Comparison of ENCODE assay signal across 8 cellular contexts in the genomic region with DNA sequence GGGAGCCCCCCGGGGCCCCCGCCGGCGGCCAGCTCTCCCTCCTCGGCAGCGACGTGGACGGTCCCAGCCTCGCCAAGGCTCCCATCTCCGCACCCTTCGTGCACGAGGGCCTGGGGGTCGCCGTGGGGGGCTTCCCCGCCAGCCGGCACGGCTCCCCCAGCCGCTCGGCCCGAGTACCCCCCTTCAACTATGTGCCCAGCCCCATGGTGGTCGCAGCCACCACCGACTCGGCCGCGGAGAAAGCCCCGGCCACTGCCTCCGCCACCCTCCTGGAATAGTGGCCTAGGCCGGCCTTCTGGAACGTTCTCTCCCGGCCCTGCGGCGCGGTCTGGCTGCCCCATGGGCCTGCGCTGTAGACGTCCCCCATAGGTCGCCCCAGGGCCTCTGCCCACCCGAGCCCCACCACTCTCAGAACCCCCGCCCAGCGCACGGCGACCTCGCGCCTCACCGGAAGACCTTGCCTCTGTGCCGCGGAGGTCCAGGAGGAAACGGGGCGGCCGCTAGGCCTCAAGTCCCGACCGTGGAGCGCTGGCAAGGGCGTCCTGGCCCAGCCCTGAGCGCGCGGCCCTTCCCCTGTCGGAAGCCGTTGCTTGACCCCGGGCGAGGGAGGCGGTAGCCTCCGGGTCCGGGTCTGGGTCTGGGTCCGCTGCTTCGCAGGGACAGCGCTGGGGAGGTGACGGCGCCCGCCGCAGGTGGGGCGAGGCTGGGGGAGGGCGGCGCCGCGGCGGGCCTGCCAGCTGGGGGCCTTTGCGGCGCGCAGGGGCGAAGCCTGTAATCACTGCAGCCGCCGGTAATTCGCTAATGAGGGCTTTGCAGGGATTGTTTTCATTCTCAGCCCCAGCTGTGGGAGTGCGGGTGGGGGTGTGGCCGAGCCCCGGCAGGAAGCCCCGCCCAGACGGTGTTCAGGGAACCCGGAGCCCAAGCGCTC. TPM values are rescaled to one million over a fixed set of nuclear protein-coding genes. Genes with fewer than 3 reads are reported as not detected.
DNase-seq lines count a peak whose midpoint lies in the region; ATAC-seq lines count a peak whose summit lies in the region.

No MANE protein-coding gene starts in this region.

- peak overlapping the region; percentile 50 for H3K4me3 Mint-ChIP-seq in activated naive CD8-positive, alpha-beta T cell treated with anti-CD3 and anti-CD28 coated beads for 36 hours

- ATAC-seq in GM19023 (IDR thresholded peaks at IDR 0.05; ENCODE audit: unreplicated experiment): no peak
- no peak for ATAC-seq in HG03565 (IDR thresholded peaks at IDR 0.05; ENCODE audit: unreplicated experiment)

- H3K9me3 Mint-ChIP-seq in activated naive CD8-positive, alpha-beta T cell treated with anti-CD3 and anti-CD28 coated beads for 36 hours: no peaks in the 10 kb centered on the region

- no peaks in the 10 kb centered on the region for H3K9me3 ChIP-seq in iPS-18a (ENCODE audit: control insufficient read depth, low read depth, low read length)

- peaks cover 87% of the 10 kb centered on the region for H3K27me3 ChIP-seq in iPS-18a (ENCODE audit: control insufficient read depth, insufficient read depth, low read length)

- H3K4me3 ChIP-seq in iPS-18a (ENCODE audit: low read length): peak overlapping the region; percentile 35

- no peaks in the 10 kb centered on the region for H3K36me3 ChIP-seq in iPS-18a (ENCODE audit: control insufficient read depth, low read depth, low read length)

- peaks cover 18% of the 10 kb centered on the region for H3K27me3 Mint-ChIP-seq in activated naive CD8-positive, alpha-beta T cell treated with anti-CD3 and anti-CD28 coated beads for 36 hours

- DNase-seq in HCEC 1CT: peak; percentile 0
- peak; percentile 60 for DNase-seq in RPMI7951 (ENCODE audit: low read depth)
- peak; percentile 71 for DNase-seq in activated naive CD8-positive, alpha-beta T cell treated with anti-CD3 and anti-CD28 coated beads for 36 hours
- DNase-seq in stimulated activated CD4-positive, alpha-beta T cell treated with anti-CD3 and anti-CD28 coated beads, Interleukin-1b, Interleukin-23, amount 100 ng/mL, for 48 hours: peak; percentile 59
- DNase-seq in cortex of kidney (lab: John Stamatoyannopoulos, UW): no peak

- H3K4me1 ChIP-seq in iPS-18a (ENCODE audit: control insufficient read depth, low read depth, low read length): no peaks in the 10 kb centered on the region

- H3K9ac ChIP-seq in iPS-18a (ENCODE audit: low read length): no peak overlapping the region

- peaks cover 2% of the 10 kb centered on the region for H3K4me1 Mint-ChIP-seq in activated naive CD8-positive, alpha-beta T cell treated with anti-CD3 and anti-CD28 coated beads for 36 hours

- no peaks in the 10 kb centered on the region for H3K36me3 Mint-ChIP-seq in activated naive CD8-positive, alpha-beta T cell treated with anti-CD3 and anti-CD28 coated beads for 36 hours

- H3K27ac ChIP-seq in iPS-18a (ENCODE audit: low read length): no peak overlapping the region

- no peak overlapping the region for H3K27ac Mint-ChIP-seq in activated naive CD8-positive, alpha-beta T cell treated with anti-CD3 and anti-CD28 coated beads for 36 hours

RNA-seq across cellular contexts. Expression of a gene that starts 8.8 kb away (rescaled TPM):
- 25.2 and 27.1 TPM in 2 replicates for total RNA-seq in RPMI7951 (2014; rRNA removed; shearing (Covaris generic))
- 10 to 100 TPM; 27.0 to 28.7 TPM for total RNA-seq in activated naive CD8-positive, alpha-beta T cell treated with anti-CD3 and anti-CD28 coated beads for 36 hours

RNA-seq across cellular contexts. Expression of a gene that starts 19.9 kb away (rescaled TPM):
- total RNA-seq in RPMI7951 (2014; rRNA removed; shearing (Covaris generic)): 0.39 and 5.5 TPM in 2 replicates
- 1 to 10 TPM; 1.5 to 1.7 TPM for total RNA-seq in activated naive CD8-positive, alpha-beta T cell treated with anti-CD3 and anti-CD28 coated beads for 36 hours

RNA-seq across cellular contexts. Expression of a gene that starts 20.3 kb away (rescaled TPM):
- not detected in 2 replicates for total RNA-seq in RPMI7951 (2014; rRNA removed; shearing (Covaris generic))
- under 1 TPM; 0.21 to 0.26 TPM for total RNA-seq in activated naive CD8-positive, alpha-beta T cell treated with anti-CD3 and anti-CD28 coated beads for 36 hours

RNA-seq across cellular contexts. Expression of a gene that starts 20.8 kb away (rescaled TPM):
- 3.3 and 4.2 TPM in 2 replicates for total RNA-seq in RPMI7951 (2014; rRNA removed; shearing (Covaris generic))
- total RNA-seq in activated naive CD8-positive, alpha-beta T cell treated with anti-CD3 and anti-CD28 coated beads for 36 hours: 1 to 10 TPM; 1.3 to 1.8 TPM

RNA-seq across cellular contexts. Expression of a gene that starts 32.0 kb away (rescaled TPM):
- total RNA-seq in RPMI7951 (2014; rRNA removed; shearing (Covaris generic)): 1,276 and 1,680 TPM in 2 replicates
- 1,000 to 10,000 TPM; 1,472 to 1,524 TPM for total RNA-seq in activated naive CD8-positive, alpha-beta T cell treated with anti-CD3 and anti-CD28 coated beads for 36 hours
